9 cellular contexts compared by ENCODE assay signal in genomic region chr18:34223164-34223892, GRCh38. TPM values are rescaled to one million over a fixed set of nuclear protein-coding genes. Genes with fewer than 3 reads are reported as not detected.
DNase-seq lines count a peak whose midpoint lies in the region; ATAC-seq and TF ChIP-seq lines count a peak whose summit lies in the region.
"Had no signal": no experiment of that assay in that cellular context is flagged by ENCODE, and none has a peak within 500 bp of the region (broad histone marks: within the 10 kb centered on the region; RNA-seq: fewer than 3 reads in every experiment).

No MANE protein-coding gene starts in this region.

- CTCF ChIA-PET in SK-N-SH (lab: Yijun Ruan, JAX): interaction anchor here (0.6 to 5.7 kb wide), 8 partner anchors 60 to 585 kb away, joined by 3 to 49 read pairs (median 7); no protein-coding TSS in a partner anchor
- CTCF ChIA-PET in activated naive CD4-positive, alpha-beta T cell treated with anti-CD3 and anti-CD28 coated beads for 36 hours (lab: Charles Lee): interaction anchor here (0.7 kb wide), 1 partner anchor 307 kb away, joined by 3 read pairs; no protein-coding TSS in a partner anchor
- CTCF ChIA-PET in activated CD4-positive, alpha-beta T cell treated with anti-CD3 and anti-CD28 coated beads for 36 hours (lab: Charles Lee): interaction anchor here (0.5 kb wide), 1 partner anchor 1860 kb away, joined by 3 read pairs; no protein-coding TSS in a partner anchor

- intact Hi-C loops in activated naive CD4-positive, alpha-beta T cell treated with anti-CD3 and anti-CD28 coated beads for 36 hours (cut with micrococcal nuclease): no loop called here
- intact Hi-C loops in activated CD4-positive, alpha-beta T cell treated with anti-CD3 and anti-CD28 coated beads for 36 hours (cut with DNase I, micrococcal nuclease): no loop called here

- no peak overlapping the region for H2AFZ ChIP-seq in SK-N-SH (ENCODE audit: low read depth)

- H3K27me3 Mint-ChIP-seq in activated naive CD4-positive, alpha-beta T cell treated with anti-CD3 and anti-CD28 coated beads for 36 hours (ENCODE audit: low read depth): peaks cover 49% of the 10 kb centered on the region
- peaks cover 37% of the 10 kb centered on the region for H3K27me3 Mint-ChIP-seq in activated CD4-positive, alpha-beta T cell treated with anti-CD3 and anti-CD28 coated beads for 36 hours

- H3K27ac ChIP-seq in SK-N-SH (ENCODE audit: low read depth in 2 of 2, low read length in 1 of 2): peak overlapping the region in 1 of 2 experiments; percentile 97; a peak in 2 of 4 replicates
- peak overlapping the region; percentile 60 for H3K27ac ChIP-seq in substantia nigra (ENCODE audit: low read depth, low read length, poor library complexity, severe bottlenecking)

- peaks cover 1% of the 10 kb centered on the region for H3K36me3 Mint-ChIP-seq in activated naive CD4-positive, alpha-beta T cell treated with anti-CD3 and anti-CD28 coated beads for 36 hours (ENCODE audit: low read depth)
- no peaks in the 10 kb centered on the region for H3K36me3 Mint-ChIP-seq in activated CD4-positive, alpha-beta T cell treated with anti-CD3 and anti-CD28 coated beads for 36 hours (ENCODE audit: low read depth)

- H3K4me1 ChIP-seq in SK-N-SH (ENCODE audit: control insufficient read depth in 1 of 2, insufficient read depth in 2 of 2, low read depth in 1 of 2, low read length in 1 of 2) (peaks cover 0 to 5% of the 10 kb centered on the region in 2 experiments; a peak in 2 of 4 replicates), iPS-15b (ENCODE audit: control insufficient read depth, insufficient read depth, low read length) (peaks cover 4% of the 10 kb centered on the region)

- POLR2A ChIA-PET in SK-N-SH (lab: Yijun Ruan, JAX): interaction anchor here (0.9 to 1.5 kb wide), 3 partner anchors 64 to 101 kb away, joined by 4 to 16 read pairs (median 5); no protein-coding TSS in a partner anchor
- POLR2A ChIA-PET in activated CD4-positive, alpha-beta T cell treated with anti-CD3 and anti-CD28 coated beads for 36 hours (lab: Charles Lee): no interaction called here

- H3K36me3 ChIP-seq in SK-N-SH (replicated peaks in 1 of 2; ENCODE audit: control insufficient read depth in 1 of 2, insufficient read depth in 2 of 2, low read length in 1 of 2) (no peaks in the 10 kb centered on the region), iPS-15b (ENCODE audit: control insufficient read depth, insufficient read depth, low read length) (no peaks in the 10 kb centered on the region)

- H3K27ac Mint-ChIP-seq in activated naive CD4-positive, alpha-beta T cell treated with anti-CD3 and anti-CD28 coated beads for 36 hours: no peak overlapping the region
- no peak overlapping the region for H3K27ac Mint-ChIP-seq in activated CD4-positive, alpha-beta T cell treated with anti-CD3 and anti-CD28 coated beads for 36 hours
- H3K27ac Mint-ChIP-seq: stimulated activated naive CD8-positive, alpha-beta T cell treated with anti-CD3 and anti-CD28 coated beads, Interleukin-15, Interleukin-2, amounts not matched to agents 100 ng/mL and 50 ng/mL, for 24 hours had no signal

- H3K9me3 ChIP-seq in SK-N-SH (no peaks in the 10 kb centered on the region), iPS-15b (ENCODE audit: control insufficient read depth, insufficient read depth, low read length) (no peaks in the 10 kb centered on the region)

- TF ChIP-seq CTCF in SK-N-SH (IDR thresholded peaks at IDR 0.05): no peak

- H3K4me3 Mint-ChIP-seq in activated naive CD4-positive, alpha-beta T cell treated with anti-CD3 and anti-CD28 coated beads for 36 hours: no peak overlapping the region
- H3K4me3 Mint-ChIP-seq in activated CD4-positive, alpha-beta T cell treated with anti-CD3 and anti-CD28 coated beads for 36 hours: no peak overlapping the region
- H3K4me3 Mint-ChIP-seq: stimulated activated naive CD8-positive, alpha-beta T cell treated with anti-CD3 and anti-CD28 coated beads, Interleukin-15, Interleukin-2, amounts not matched to agents 100 ng/mL and 50 ng/mL, for 24 hours had no signal

- peak; percentile 57 for DNase-seq in SK-N-SH
- DNase-seq in substantia nigra (lab: John Stamatoyannopoulos, UW): peak in 16 of 49 donors; percentile 2 to 68 (median 20)
- no peak for DNase-seq in activated naive CD4-positive, alpha-beta T cell treated with anti-CD3 and anti-CD28 coated beads for 36 hours
- DNase-seq in HCEC 1CT: no peak
- DNase-seq in KG1 (lab: John Stamatoyannopoulos, UW): no peak
- no peak for DNase-seq in activated CD4-positive, alpha-beta T cell treated with anti-CD3 and anti-CD28 coated beads for 36 hours

- no peaks in the 10 kb centered on the region for H4K20me1 ChIP-seq in SK-N-SH (ENCODE audit: insufficient read depth)

- TF ChIP-seq EP300 in SK-N-SH (IDR thresholded peaks at IDR 0.05; ENCODE audit: borderline replicate concordance in 1 of 2, low read depth in 1 of 2, low read length in 1 of 2): no peak

- peaks cover 2% of the 10 kb centered on the region for H3K9me3 Mint-ChIP-seq in activated naive CD4-positive, alpha-beta T cell treated with anti-CD3 and anti-CD28 coated beads for 36 hours
- peaks cover 2% of the 10 kb centered on the region for H3K9me3 Mint-ChIP-seq in activated CD4-positive, alpha-beta T cell treated with anti-CD3 and anti-CD28 coated beads for 36 hours (ENCODE audit: low read depth)

- H3K9me2 ChIP-seq in SK-N-SH: no peaks in the 10 kb centered on the region

- peak overlapping the region; percentile 58 to 63 for H3K4me3 ChIP-seq in SK-N-SH (ENCODE audit: low read depth in 2 of 2, low read length in 1 of 2)
- peak overlapping the region; percentile 91 for H3K4me3 ChIP-seq in iPS-15b (ENCODE audit: low read depth, low read length)

- TF ChIP-seq RAD21 in SK-N-SH (IDR thresholded peaks at IDR 0.05; ENCODE audit: low read length): 0 out of 2 replicates have a peak, but pooled peaks have one; percentile 1

- H3F3A ChIP-seq in SK-N-SH (replicated peaks; ENCODE audit: insufficient read depth): no peaks in the 10 kb centered on the region

- no peaks in the 10 kb centered on the region for H3K79me2 ChIP-seq in SK-N-SH (ENCODE audit: insufficient read depth)

- H3K4me2 ChIP-seq in SK-N-SH: peak overlapping the region; percentile 92

- ATAC-seq in HG02798 (IDR thresholded peaks at IDR 0.05; ENCODE audit: poor library complexity, unreplicated experiment): peak; percentile 1
- ATAC-seq in activated CD4-positive, alpha-beta T cell treated with anti-CD3 and anti-CD28 coated beads for 36 hours: no peak

- H3K27me3 ChIP-seq in SK-N-SH (ENCODE audit: insufficient read depth) (peaks cover 37% of the 10 kb centered on the region), iPS-15b (ENCODE audit: control insufficient read depth, insufficient read depth, low read length) (peaks cover 69% of the 10 kb centered on the region)

- H3K4me1 Mint-ChIP-seq in activated naive CD4-positive, alpha-beta T cell treated with anti-CD3 and anti-CD28 coated beads for 36 hours (ENCODE audit: low read depth): peaks cover 8% of the 10 kb centered on the region
- peaks cover 2% of the 10 kb centered on the region for H3K4me1 Mint-ChIP-seq in activated CD4-positive, alpha-beta T cell treated with anti-CD3 and anti-CD28 coated beads for 36 hours

- H3K9ac ChIP-seq in SK-N-SH (no peak overlapping the region), iPS-15b (ENCODE audit: low read depth, low read length) (no peak overlapping the region)

- WGBS in SK-N-SH (ENCODE audit: low lambda C conversion rate): 3% methylated on average over 29 of the region's 51 CpGs

TF ChIP-seq in SK-N-SH, 30 proteins besides CTCF, POLR2A, EP300 and RAD21:
- TF ChIP-seq RCOR1 (IDR thresholded peaks at IDR 0.05; ENCODE audit: low read length) (no peak), MAX (IDR thresholded peaks at IDR 0.05; ENCODE audit: low read depth) (0 out of 2 replicates have a peak, but pooled peaks have one; percentile 25), PBX3 (IDR thresholded peaks at IDR 0.05) (no peak)

RNA-seq across cellular contexts. Expression of gene NOL4, which starts 1.4 kb away (rescaled TPM):
- polyA plus RNA-seq in SK-N-SH (2012; rRNA removed): 0.07 and 0.49 TPM in 2 replicates
- polyA plus RNA-seq in SK-N-SH (2012; cell fraction: cytosol; rRNA removed): 0.37 and 0.63 TPM in 2 replicates
- 0.23 TPM in 2 replicates for polyA plus RNA-seq in SK-N-SH (2012; cell fraction: nucleus; rRNA removed)
- total RNA-seq in activated naive CD4-positive, alpha-beta T cell treated with anti-CD3 and anti-CD28 coated beads for 36 hours: not detected
- not detected for total RNA-seq in activated CD4-positive, alpha-beta T cell treated with anti-CD3 and anti-CD28 coated beads for 36 hours
